Comparison of ENCODE assay signal across 9 cellular contexts in genomic region chr7:106864298-106865081, GRCh38. TPM values are rescaled to one million over a fixed set of nuclear protein-coding genes. Genes with fewer than 3 reads are reported as not detected.
DNase-seq lines count a peak whose midpoint lies in the region; ATAC-seq and TF ChIP-seq lines count a peak whose summit lies in the region.
"Had no signal": no experiment of that assay in that cellular context is flagged by ENCODE, and none has a peak within 500 bp of the region (broad histone marks: within the 10 kb centered on the region; RNA-seq: fewer than 3 reads in every experiment).

No MANE protein-coding gene starts in this region.

- H3K27ac ChIP-seq in DOHH2 (ENCODE audit: low read depth, low read length): peak overlapping the region; percentile 92
- peak overlapping the region; percentile 67 for H3K27ac ChIP-seq in effector memory CD4-positive, alpha-beta T cell (ENCODE audit: insufficient read depth, low read length, poor library complexity, severe bottlenecking)
- no peak overlapping the region for H3K27ac ChIP-seq in suprapubic skin
- H3K27ac ChIP-seq: epithelial cell of prostate had no signal

- no peaks in the 10 kb centered on the region for H3K9me2 ChIP-seq in DOHH2 (replicated peaks; ENCODE audit: control insufficient read depth, low read length)

- H3K36me3 ChIP-seq in DOHH2 (ENCODE audit: control insufficient read depth, low read length) (peaks cover 33% of the 10 kb centered on the region), suprapubic skin (no peaks in the 10 kb centered on the region)
- H3K36me3 ChIP-seq in effector memory CD4-positive, alpha-beta T cell (ENCODE audit: control insufficient read depth, insufficient read depth, low read length): peaks cover 20% of the 10 kb centered on the region

- no peak for TF ChIP-seq POLR2A in suprapubic skin (IDR thresholded peaks at IDR 0.05)

- peak overlapping the region; percentile 79 for H3K4me2 ChIP-seq in DOHH2 (ENCODE audit: low read length)

- H3F3A ChIP-seq in DOHH2 (ENCODE audit: control insufficient read depth, insufficient read depth): peaks cover 18% of the 10 kb centered on the region

- peaks cover 41% of the 10 kb centered on the region for H3K79me2 ChIP-seq in DOHH2 (ENCODE audit: control insufficient read depth, low read length)

- no peaks in the 10 kb centered on the region for H4K20me1 ChIP-seq in DOHH2 (ENCODE audit: control insufficient read depth, insufficient read depth, low read depth, low read length)

- TF ChIP-seq CTCF in DOHH2 (IDR thresholded peaks at IDR 0.05; ENCODE audit: low read depth, low read length, poor library complexity, severe bottlenecking): no peak
- no peak for TF ChIP-seq CTCF in suprapubic skin (IDR thresholded peaks at IDR 0.05)

- peaks cover 56% of the 10 kb centered on the region for H3K4me1 ChIP-seq in DOHH2 (ENCODE audit: control insufficient read depth, low read length)
- peaks cover 23% of the 10 kb centered on the region for H3K4me1 ChIP-seq in effector memory CD4-positive, alpha-beta T cell (ENCODE audit: control insufficient read depth, insufficient read depth, low read length, poor library complexity, severe bottlenecking)
- H3K4me1 ChIP-seq in suprapubic skin: peaks cover 19% of the 10 kb centered on the region

- TF ChIP-seq EP300 in suprapubic skin (IDR thresholded peaks at IDR 0.05): no peak

- WGBS in suprapubic skin: 71% methylated on average over 2 of the region's 2 CpGs

- no peak for DNase-seq in effector memory CD4-positive, alpha-beta T cell
- DNase-seq in middle frontal gyrus (ENCODE audit: extremely low spot score, low spot score): no peak
- no peak for DNase-seq in NCI-H2171 treated with DMSO at 0.1 percent for 48 hours (lab: John Stamatoyannopoulos, UW)
- no peak for DNase-seq in NCI-H526 treated with DMSO at 0.1 percent for 48 hours (lab: John Stamatoyannopoulos, UW)
- DNase-seq in suprapubic skin (ENCODE audit: low spot score in 2 of 2): no peak

- H3K27me3 ChIP-seq in DOHH2 (ENCODE audit: control insufficient read depth, low read length): no peaks in the 10 kb centered on the region
- H3K27me3 ChIP-seq in effector memory CD4-positive, alpha-beta T cell (replicated peaks; ENCODE audit: control insufficient read depth, insufficient read depth, low read length, poor library complexity, severe bottlenecking): no peaks in the 10 kb centered on the region
- no peaks in the 10 kb centered on the region for H3K27me3 ChIP-seq in suprapubic skin

- peak; percentile 38 for ATAC-seq in GM19452 (IDR thresholded peaks at IDR 0.05; ENCODE audit: unreplicated experiment)
- ATAC-seq in HG03521 (IDR thresholded peaks at IDR 0.05; ENCODE audit: unreplicated experiment): peak; percentile 28

- no peaks in the 10 kb centered on the region for H3K9me3 ChIP-seq in DOHH2 (ENCODE audit: control insufficient read depth, insufficient read depth, low read length)
- no peaks in the 10 kb centered on the region for H3K9me3 ChIP-seq in effector memory CD4-positive, alpha-beta T cell (ENCODE audit: control insufficient read depth, low read length)
- H3K9me3 ChIP-seq in suprapubic skin: no peaks in the 10 kb centered on the region

- H3K4me3 ChIP-seq in DOHH2 (ENCODE audit: low read length) (peak overlapping the region; percentile 87), suprapubic skin (no peak overlapping the region)
- H3K4me3 ChIP-seq in effector memory CD4-positive, alpha-beta T cell (ENCODE audit: insufficient read depth, low read depth, low read length, poor library complexity, severe bottlenecking): peak overlapping the region; percentile 62

RNA-seq across cellular contexts. Expression of gene PIK3CG, which starts 0.6 kb away (rescaled TPM):
- 1 to 10 TPM; 1.3 to 6.2 (median 2.3) TPM for total RNA-seq in suprapubic skin
